In the genomic region with DNA sequence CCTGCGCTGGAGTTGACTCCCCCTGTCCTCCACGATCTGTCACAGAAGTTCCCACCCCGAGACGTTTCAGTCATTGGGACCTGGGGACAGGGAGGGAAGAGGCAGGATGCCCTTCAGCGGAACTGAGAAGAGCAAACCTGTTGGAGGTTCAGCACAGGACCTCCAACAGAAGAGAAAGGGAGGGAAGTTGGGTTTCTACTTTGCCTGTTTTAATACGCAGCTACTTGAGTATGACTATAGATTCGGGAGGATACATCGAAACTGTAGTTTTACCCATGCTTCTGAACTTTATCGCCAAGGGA, we compare ENCODE assay signal across 9 cellular contexts.
A peak's percentile ranks its signal among the peaks of the same experiment; 100 is the strongest.
DNase-seq lines count a peak whose midpoint lies in the region; ATAC-seq, FAIRE-seq and TF ChIP-seq lines count a peak whose summit lies in the region.
"Had no signal": no experiment of that assay in that cellular context is flagged by ENCODE, and none has a peak within 500 bp of the region (broad histone marks: within the 10 kb centered on the region; RNA-seq: fewer than 3 reads in every experiment).

No MANE protein-coding gene starts in this region.

- peak overlapping the region; percentile 53 for H3K4me3 ChIP-seq in LNCaP clone FGC (ENCODE audit: low read depth, low read length)
- H3K4me3 ChIP-seq in muscle layer of colon (ENCODE audit: low read depth in 1 of 2, low read length in 2 of 2) = peak overlapping the region; percentile 76 to 84
- H3K4me3 ChIP-seq: SK-N-MC had no signal

- H3K27ac ChIP-seq in caudate nucleus (ENCODE audit: low read depth, low read length) (peak overlapping the region; percentile 91), muscle layer of colon (ENCODE audit: low read depth, low read length) (peak overlapping the region; percentile 94)
- H3K27ac ChIP-seq: SK-N-MC had no signal

- no peak for ATAC-seq in GM19455 (IDR thresholded peaks at IDR 0.05; ENCODE audit: unreplicated experiment)

- FAIRE-seq in RCC 7860 (lab: Jason Lieb, UNC) = no peak

- H3K9me3 ChIP-seq in muscle layer of colon (ENCODE audit: low read length) = no peaks in the 10 kb centered on the region

- DNase-seq in EH (ENCODE audit: low read depth) (peak; percentile 50), LNCaP clone FGC (ENCODE audit: low read depth) (no peak), caudate nucleus (lab: John Stamatoyannopoulos, UW) (no peak), NCI-H1930 (lab: John Stamatoyannopoulos, UW) (no peak), COLO829 (ENCODE audit: low spot score) (no peak), RCC 7860 (ENCODE audit: low spot score) (no peak)

- TF ChIP-seq CTCF in LNCaP clone FGC (IDR thresholded peaks at IDR 0.05; ENCODE audit: control insufficient read depth, extremely low read depth, insufficient read depth) = no peak

- H3K36me3 ChIP-seq in muscle layer of colon (ENCODE audit: insufficient read depth, low read length) = no peaks in the 10 kb centered on the region

- no peaks in the 10 kb centered on the region for H3K27me3 ChIP-seq in muscle layer of colon (ENCODE audit: control insufficient read depth in 1 of 2, insufficient read depth in 2 of 2, low read length in 2 of 2)

- H3K4me1 ChIP-seq in muscle layer of colon (ENCODE audit: insufficient read depth, low read length) = peaks cover 21% of the 10 kb centered on the region

- H3K9ac ChIP-seq in muscle layer of colon (ENCODE audit: low read length) = peak overlapping the region; percentile 70
